Comparison of ENCODE assay signal across 10 cellular contexts in genomic region chr6:149190228-149190831, GRCh38.
A peak's percentile ranks its signal among the peaks of the same experiment; 100 is the strongest.
DNase-seq lines count a peak whose midpoint lies in the region; ATAC-seq, FAIRE-seq and TF ChIP-seq lines count a peak whose summit lies in the region.
"Had no signal": no experiment of that assay in that cellular context is flagged by ENCODE, and none has a peak within 500 bp of the region (broad histone marks: within the 10 kb centered on the region; RNA-seq: fewer than 3 reads in every experiment).

No MANE protein-coding gene starts in this region.

- H3K9ac ChIP-seq in HepG2 (ENCODE audit: insufficient read depth, low read depth, low read length), result no peak overlapping the region

- peaks cover 49% of the 10 kb centered on the region for H3K9me3 Mint-ChIP-seq in mesothelial cell of epicardium

- H3K27me3 Mint-ChIP-seq in mesothelial cell of epicardium (ENCODE audit: low read depth), result no peaks in the 10 kb centered on the region

- no peak overlapping the region for H3K4me2 ChIP-seq in HepG2 (ENCODE audit: low read depth, low read length)

- H4K20me1 ChIP-seq in HepG2 (ENCODE audit: insufficient read depth, low read length), result no peaks in the 10 kb centered on the region

- no peak overlapping the region for H3K4me3 ChIP-seq in HepG2 (replicated peaks in 1 of 3; ENCODE audit: insufficient read depth in 1 of 3, low read depth in 2 of 3, low read length in 3 of 3)
- H3K4me3 ChIP-seq: psoas muscle, SK-N-MC had no signal

- TF ChIP-seq POLR2A in HepG2 (IDR thresholded peaks at IDR 0.05; ENCODE audit: insufficient read depth in 1 of 2, low read depth in 2 of 2, low read length in 2 of 2), result no peak

- intact Hi-C loops in HepG2 (cut with micrococcal nuclease; ENCODE audit: unreplicated experiment), result loop anchor here (1.0 kb wide), 1 partner anchor 242 kb away; no protein-coding TSS in a partner anchor

- H3K27ac ChIP-seq in HepG2 (ENCODE audit: extremely low read length, insufficient read depth, low read length), result no peak overlapping the region
- H3K27ac ChIP-seq: psoas muscle, SK-N-MC had no signal

- peaks cover 39% of the 10 kb centered on the region for H3K9me3 ChIP-seq in HepG2 (ENCODE audit: low read length)

- no peaks in the 10 kb centered on the region for H3K36me3 ChIP-seq in HepG2 (replicated peaks in 1 of 2; ENCODE audit: control insufficient read depth in 1 of 2, insufficient read depth in 2 of 2, low read length in 2 of 2)

- DNase-seq in NOMO-1 treated with dmso at 0.1 percent for 144 hours (lab: John Stamatoyannopoulos, UW; ENCODE audit: unreplicated experiment) (peak; percentile 21), HepG2 (ENCODE audit: low spot score) (peak; percentile 48), D721Med (ENCODE audit: insufficient read length, low spot score) (no peak), RCC 7860 (ENCODE audit: low spot score) (no peak), mesothelial cell of epicardium (ENCODE audit: low spot score in 2 of 2, unreplicated experiment in 2 of 2) (no peak)
- DNase-seq in activated naive CD4-positive, alpha-beta T cell treated with Interleukin-2 at 50 U/mL for 16 hours, result peak; percentile 58

- TF ChIP-seq EP300 in HepG2 (IDR thresholded peaks at IDR 0.05; ENCODE audit: low read depth in 2 of 2, low read length in 2 of 2), result no peak
- no peak for TF ChIP-seq EP300 in HepG2 (CRISPR knock-in tag; IDR thresholded peaks at IDR 0.05; ENCODE audit: borderline replicate concordance)

- FAIRE-seq in HepG2 (lab: Jason Lieb, UNC) (no peak), D721Med (lab: Jason Lieb, UNC) (no peak), RCC 7860 (lab: Jason Lieb, UNC) (no peak)

- H3K27ac Mint-ChIP-seq in mesothelial cell of epicardium, result no peak overlapping the region

- H3K79me2 ChIP-seq in HepG2 (ENCODE audit: insufficient read depth, low read length), result no peaks in the 10 kb centered on the region

- peak; percentile 70 for TF ChIP-seq CTCF in HepG2 (CRISPR knock-in tag; IDR thresholded peaks at IDR 0.05)
- TF ChIP-seq CTCF in D721Med (IDR thresholded peaks at IDR 0.05; ENCODE audit: insufficient read depth, missing control alignments), result no peak
- TF ChIP-seq CTCF in mesothelial cell of epicardium (IDR thresholded peaks at IDR 0.05; ENCODE audit: unreplicated experiment), result no peak

- H2AFZ ChIP-seq in HepG2 (ENCODE audit: low read length), result no peak overlapping the region

- in situ Hi-C loops in HepG2 (cut with HindIII; ENCODE audit: extremely low pct_ligation_motif_present, low pct_unique_long_range_greater_than_20kb), result no loop called here

- POLR2A ChIA-PET in HepG2 (lab: Yijun Ruan, JAX), result no interaction called here

- ATAC-seq in GM19351 (IDR thresholded peaks at IDR 0.05; ENCODE audit: unreplicated experiment) (peak; percentile 52), HepG2 (peak; percentile 75), HG03039 (IDR thresholded peaks at IDR 0.05; ENCODE audit: unreplicated experiment) (no peak)
- ATAC-seq: psoas muscle had no signal

- 14% methylated on average over 1 of the region's 1 CpG for WGBS in HepG2 (ENCODE audit: low lambda C conversion rate)

- 0 out of 2 replicates have a peak, but pooled peaks have one; percentile 34 for TF ChIP-seq RAD21 in HepG2 (CRISPR knock-in tag; IDR thresholded peaks at IDR 0.05)

- H3K36me3 Mint-ChIP-seq in mesothelial cell of epicardium, result no peaks in the 10 kb centered on the region

- peaks cover 0 to 11% of the 10 kb centered on the region in 2 experiments; a peak in 4 of 5 replicates for H3K27me3 ChIP-seq in HepG2 (ENCODE audit: control insufficient read depth in 1 of 2, insufficient read depth in 2 of 2, low read length in 2 of 2)

- no peaks in the 10 kb centered on the region for H3K4me1 Mint-ChIP-seq in mesothelial cell of epicardium

- BruUV-seq in HepG2 (replicated peaks; lab: Mats Ljungman, UMichigan), result no TSS peak

- CTCF ChIA-PET in HepG2 (lab: Yijun Ruan, JAX; ENCODE audit: low intra/inter-chr PET ratio, low total read pairs), result interaction anchor here (2.2 kb wide), 1 partner anchor 242 kb away, joined by 11 read pairs; no protein-coding TSS in a partner anchor

- H3K4me3 Mint-ChIP-seq in mesothelial cell of epicardium, result no peak overlapping the region

- no peaks in the 10 kb centered on the region for H3K4me1 ChIP-seq in HepG2 (ENCODE audit: insufficient read depth, low read length)
- H3K4me1 ChIP-seq: psoas muscle had no signal

TF ChIP-seq in HepG2, 621 proteins besides CTCF, POLR2A, EP300 and RAD21:
- TF ChIP-seq ZNF644 (CRISPR knock-in tag; IDR thresholded peaks at IDR 0.05; ENCODE audit: low read depth) (peak; percentile 29; the same call in 1 of the 2 replicates), MYNN (CRISPR knock-in tag; IDR thresholded peaks at IDR 0.05; ENCODE audit: low read depth) (no peak), HNF1A (IDR thresholded peaks at IDR 0.05; ENCODE audit: low read depth) (no peak), HNF1A (CRISPR knock-in tag; IDR thresholded peaks at IDR 0.05; ENCODE audit: borderline replicate concordance) (no peak), ZNF260 (CRISPR knock-in tag; IDR thresholded peaks at IDR 0.05; ENCODE audit: borderline replicate concordance, low read depth) (no peak), SMC3 (IDR thresholded peaks at IDR 0.05; ENCODE audit: low read length) (peak; percentile 66; the same call in 1 of the 2 replicates), ZNF776 (CRISPR knock-in tag; IDR thresholded peaks at IDR 0.05) (no peak), ZNF274 (CRISPR knock-in tag; IDR thresholded peaks at IDR 0.05) (no peak), MED1 (CRISPR knock-in tag; IDR thresholded peaks at IDR 0.05) (no peak), STAG1 (CRISPR knock-in tag; IDR thresholded peaks at IDR 0.05) (peak; percentile 64), CBX5 (CRISPR knock-in tag; IDR thresholded peaks at IDR 0.05; ENCODE audit: borderline replicate concordance) (peak; percentile 25; the same call in 1 of the 2 replicates), RFXANK (CRISPR knock-in tag; IDR thresholded peaks at IDR 0.05) (no peak), ZMYM4 (CRISPR knock-in tag; IDR thresholded peaks at IDR 0.05) (peak; percentile 72; the same call in 1 of the 2 replicates), ZNF574 (CRISPR knock-in tag; IDR thresholded peaks at IDR 0.05) (peak; percentile 96), TFAP4 (IDR thresholded peaks at IDR 0.05; ENCODE audit: borderline replicate concordance, low read depth) (peak; percentile 76; the same call in 1 of the 2 replicates)

Comparison
In these comparisons a context has a peak if more than half of its experiments do, and no peak if none do; other contexts are left out.
1. DNase-seq: peak in NOMO-1 treated with dmso at 0.1 percent for 144 hours (single experiment), activated naive CD4-positive, alpha-beta T cell treated with Interleukin-2 at 50 U/mL for 16 hours (single experiment) and HepG2 (single experiment); none in D721Med (single experiment), RCC 7860 (single experiment) and mesothelial cell of epicardium (0 of 2).